In the genomic region with DNA sequence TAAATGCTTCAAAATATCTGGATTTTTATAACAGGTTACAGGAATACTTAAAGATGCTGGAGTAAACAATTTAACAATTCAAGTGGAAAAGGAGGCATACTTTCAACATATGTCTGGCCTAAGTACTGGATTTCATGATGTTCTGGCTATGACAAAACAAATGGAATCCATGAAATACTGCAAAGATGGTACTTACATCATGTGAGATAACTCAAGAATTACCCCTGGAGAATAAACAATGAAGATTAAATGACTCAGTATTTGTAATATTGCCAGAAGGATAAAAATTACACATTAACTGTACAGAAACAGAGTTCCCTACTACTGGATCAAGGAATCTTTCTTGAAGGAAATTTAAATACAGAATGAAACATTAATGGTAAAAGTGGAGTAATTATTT, we compare ENCODE assay signal across 20 cellular contexts. TPM values are rescaled to one million over a fixed set of nuclear protein-coding genes. Genes with fewer than 3 reads are reported as not detected.
DNase-seq lines count a peak whose midpoint lies in the region; ATAC-seq and TF ChIP-seq lines count a peak whose summit lies in the region.
"Had no signal": no experiment of that assay in that cellular context is flagged by ENCODE, and none has a peak within 500 bp of the region (broad histone marks: within the 10 kb centered on the region; RNA-seq: fewer than 3 reads in every experiment).

No MANE protein-coding gene starts in this region.

- H3K9me3 ChIP-seq in osteoblast (ENCODE audit: low read depth, low read length) (no peaks in the 10 kb centered on the region), sigmoid colon (no peaks in the 10 kb centered on the region)
- H3K9me3 ChIP-seq: left ventricle myocardium inferior had no signal

- no peaks in the 10 kb centered on the region for H3K4me1 Mint-ChIP-seq in WTC11
- H3K4me1 Mint-ChIP-seq: activated CD4-positive, alpha-beta T cell treated with anti-CD3 and anti-CD28 coated beads, Interleukin-2, amount 10 ng/mL, durations not matched to agents 7 days and 5 days; natural killer cell had no signal

- no peak overlapping the region for H2AFZ ChIP-seq in osteoblast (ENCODE audit: low read length)

- H3K4me3 ChIP-seq in epithelial cell of esophagus (ENCODE audit: low read length) (no peak overlapping the region), osteoblast (ENCODE audit: insufficient read depth, low read length) (no peak overlapping the region), sigmoid colon (no peak overlapping the region)
- H3K4me3 ChIP-seq: left ventricle myocardium inferior had no signal

- TF ChIP-seq CTCF in epithelial cell of esophagus (IDR thresholded peaks at IDR 0.05; ENCODE audit: insufficient read depth, low read depth, low read length, missing control alignments) (no peak), osteoblast (IDR thresholded peaks at IDR 0.05; ENCODE audit: extremely low read depth, low read depth, low read length) (no peak), WTC11 (IDR thresholded peaks at IDR 0.05) (no peak), sigmoid colon (IDR thresholded peaks at IDR 0.05) (no peak)

- H3K36me3 Mint-ChIP-seq in WTC11, result peaks cover 21% of the 10 kb centered on the region

- H3K27me3 Mint-ChIP-seq in WTC11 (ENCODE audit: low read depth), result no peaks in the 10 kb centered on the region
- H3K27me3 Mint-ChIP-seq: activated CD4-positive, alpha-beta T cell treated with anti-CD3 and anti-CD28 coated beads, Interleukin-2, amount 10 ng/mL, durations not matched to agents 7 days and 5 days had no signal

- H3K4me1 ChIP-seq in osteoblast (ENCODE audit: insufficient read depth, low read length), result peaks cover 3% of the 10 kb centered on the region
- no peaks in the 10 kb centered on the region for H3K4me1 ChIP-seq in sigmoid colon
- H3K4me1 ChIP-seq: left ventricle myocardium inferior had no signal

- H3K4me3 Mint-ChIP-seq in WTC11, result no peak overlapping the region
- H3K4me3 Mint-ChIP-seq: activated CD4-positive, alpha-beta T cell treated with anti-CD3 and anti-CD28 coated beads, Interleukin-2, amount 10 ng/mL, durations not matched to agents 7 days and 5 days; natural killer cell had no signal

- in situ Hi-C loops in Caki2 (cut with HindIII; ENCODE audit: low pct_unique_long_range_greater_than_20kb, low sequenced_read_pairs), result no loop called here

- peaks cover 3% of the 10 kb centered on the region for H4K20me1 ChIP-seq in osteoblast (ENCODE audit: insufficient read depth, low read length)

- TF ChIP-seq EP300 in sigmoid colon (IDR thresholded peaks at IDR 0.05), result no peak

- ATAC-seq in WTC11, result no peak
- ATAC-seq: natural killer cell had no signal

- DNase-seq in Caki2 (ENCODE audit: low read depth) (peak; percentile 29), NCI-H226 (peak; percentile 77), epithelial cell of esophagus (ENCODE audit: low read depth) (peak; percentile 52), osteoblast (ENCODE audit: insufficient read length, low spot score, missing footprints) (peak; percentile 85), CD1c-positive myeloid dendritic cell (ENCODE audit: extremely low spot score) (no peak), WTC11 (ENCODE audit: low spot score) (no peak), sigmoid colon (no peak)
- DNase-seq: activated CD4-positive, alpha-beta T cell treated with anti-CD3 and anti-CD28 coated beads, Interleukin-2, amount 10 ng/mL, durations not matched to agents 7 days and 5 days; anterior cingulate cortex; Calu3; effector memory CD4-positive, alpha-beta T cell; KBM-7; left ventricle myocardium inferior; natural killer cell; NCI-H1694; NCI-H526; retina; RPMI8226; stimulated activated CD4-positive, alpha-beta T cell treated with anti-CD3 and anti-CD28 coated beads, Interleukin-4, amount 100 ng/mL, for 24 hours; stimulated activated naive CD4-positive, alpha-beta T cell had no signal

- TF ChIP-seq POLR2A in sigmoid colon (IDR thresholded peaks at IDR 0.05), result no peak

- H3K27ac Mint-ChIP-seq in WTC11, result no peak overlapping the region
- H3K27ac Mint-ChIP-seq: natural killer cell had no signal

- POLR2A ChIA-PET in WTC11 (lab: Charles Lee), result no interaction called here

- no peaks in the 10 kb centered on the region for H3K9me3 Mint-ChIP-seq in WTC11
- H3K9me3 Mint-ChIP-seq: activated CD4-positive, alpha-beta T cell treated with anti-CD3 and anti-CD28 coated beads, Interleukin-2, amount 10 ng/mL, durations not matched to agents 7 days and 5 days; natural killer cell had no signal

- intact Hi-C loops in sigmoid colon (cut with DNase I), result no loop called here

- H3K36me3 ChIP-seq in osteoblast (ENCODE audit: insufficient read depth, low read length) (peaks cover 31% of the 10 kb centered on the region), sigmoid colon (peaks cover 0 to 81% (median 17%) of the 10 kb centered on the region in 4 donors)

- H3K4me2 ChIP-seq in osteoblast (ENCODE audit: insufficient read depth, low read length), result no peak overlapping the region

- no peaks in the 10 kb centered on the region for H3K27me3 ChIP-seq in osteoblast (ENCODE audit: insufficient read depth, low read length)
- no peaks in the 10 kb centered on the region for H3K27me3 ChIP-seq in sigmoid colon

- H3K27ac ChIP-seq in osteoblast (ENCODE audit: low read depth, low read length) (peak overlapping the region; percentile 15), sigmoid colon (no peak overlapping the region)
- H3K27ac ChIP-seq: left ventricle myocardium inferior had no signal

- H3K79me2 ChIP-seq in osteoblast (ENCODE audit: insufficient read depth, low read length), result no peaks in the 10 kb centered on the region

- CTCF ChIA-PET in WTC11 (lab: Charles Lee), result no interaction called here

TF ChIP-seq in WTC11, 78 proteins besides CTCF, POLR2A, EP300 and RAD21:
- no peak for TF ChIP-seq SP1 (CRISPR knock-in tag; conservative IDR thresholded peaks at IDR 0.05)

RNA-seq across cellular contexts. Expression of gene SLC30A5, which starts 35.6 kb away (rescaled TPM):
- total RNA-seq in Caki2 (2014; rRNA removed; shearing (Covaris generic); ENCODE audit: low replicate concordance), result 62.6 and 110 TPM in 2 replicates
- total RNA-seq in osteoblast, result 42.0 and 47.7 TPM in 2 replicates
- 32.2 to 37.4 TPM (median 34.1 TPM) in 3 replicates for total RNA-seq in WTC11 (2021)
- total RNA-seq in sigmoid colon, result 10 to 100 TPM; 37.2 to 56.4 (median 44.4) TPM
- 10 to 100 TPM in 2 of 3 donors, 1 to 10 TPM in 1; 8.3 to 23.5 (median 10.2) TPM for polyA plus RNA-seq in sigmoid colon

RNA-seq across cellular contexts. Expression of gene CCNB1, which starts 37.5 kb away (rescaled TPM):
- total RNA-seq in Caki2 (2014; rRNA removed; shearing (Covaris generic); ENCODE audit: low replicate concordance), result 161 and 189 TPM in 2 replicates
- total RNA-seq in osteoblast, result 19.2 and 22.4 TPM in 2 replicates
- 277 to 312 TPM (median 282 TPM) in 3 replicates for total RNA-seq in WTC11 (2021)
- total RNA-seq in sigmoid colon, result 1 to 10 TPM; 2.3 to 3.6 (median 2.5) TPM
- polyA plus RNA-seq in sigmoid colon, result 10 to 100 TPM; 13.2 to 68.1 (median 19.7) TPM

RNA-seq across cellular contexts. Expression of gene CENPH, which starts 60.0 kb away (rescaled TPM):
- total RNA-seq in Caki2 (2014; rRNA removed; shearing (Covaris generic); ENCODE audit: low replicate concordance), result 58.3 and 75.7 TPM in 2 replicates
- 4.7 and 5.0 TPM in 2 replicates for total RNA-seq in osteoblast
- 79.0 to 87.4 TPM (median 86.4 TPM) in 3 replicates for total RNA-seq in WTC11 (2021)
- 1 to 10 TPM; 1.3 to 3.8 (median 2.6) TPM for total RNA-seq in sigmoid colon
- polyA plus RNA-seq in sigmoid colon, result 10 to 100 TPM in 1 of 3 donors, 1 to 10 TPM in 2; 5.4 to 11.3 (median 5.8) TPM

Comparison
In these comparisons a context has a peak if more than half of its experiments do, and no peak if none do; other contexts are left out.
1. DNase-seq: peak in Caki2 (single experiment), NCI-H226 (single experiment), epithelial cell of esophagus (single experiment) and osteoblast (single experiment); none in CD1c-positive myeloid dendritic cell (single experiment), WTC11 (single experiment) and sigmoid colon (single experiment).